In the genomic region with DNA sequence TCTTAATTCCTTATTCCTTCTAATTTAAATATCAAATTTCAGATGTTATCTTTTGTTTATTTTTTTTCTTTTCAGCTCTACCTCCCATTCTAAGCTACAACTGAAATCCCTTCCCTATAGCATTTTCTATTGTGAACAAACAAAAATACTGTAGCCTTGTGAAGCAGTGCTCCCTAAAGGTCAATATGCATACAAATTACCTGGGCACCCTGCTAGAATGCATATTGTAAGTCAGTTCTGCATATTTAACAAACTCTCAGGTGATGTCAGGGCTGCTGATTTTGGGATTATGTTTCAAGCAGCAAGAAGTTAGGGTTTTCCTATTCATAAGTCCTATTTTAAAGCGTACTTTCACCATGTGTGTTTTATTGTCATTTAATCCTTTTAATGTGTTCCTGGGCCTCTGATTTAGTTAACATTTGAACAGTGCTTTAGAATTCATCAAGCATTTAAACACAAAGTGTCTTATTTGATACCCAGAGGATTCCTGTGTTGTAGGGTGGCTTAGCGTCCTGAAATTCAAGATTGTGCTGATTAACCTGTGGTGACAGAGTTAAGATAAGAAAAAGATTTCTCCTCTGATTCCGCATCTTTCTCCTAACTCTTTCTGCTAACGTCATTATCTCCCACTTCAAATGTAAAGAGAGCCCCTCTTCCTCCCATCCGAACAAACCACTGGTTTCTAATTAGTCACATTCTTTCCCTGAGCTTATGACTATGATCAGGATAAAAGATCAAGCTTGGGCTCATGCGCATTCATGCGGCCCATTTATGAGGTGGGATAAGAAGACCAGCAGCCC, we compare ENCODE assay signal across 28 cellular contexts.
"Had no signal": no experiment of that assay in that cellular context is flagged by ENCODE, and none has a peak within 500 bp of the region (broad histone marks: within the 10 kb centered on the region; RNA-seq: fewer than 3 reads in every experiment).

No MANE protein-coding gene starts in this region.

- H3K4me1 Mint-ChIP-seq: activated CD4-positive, alpha-beta T cell treated with anti-CD3 and anti-CD28 coated beads, Interleukin-2, amount 10 ng/mL, durations not matched to agents 7 days and 5 days; activated naive CD4-positive, alpha-beta T cell treated with anti-CD3 and anti-CD28 coated beads, Interleukin-2, amount 10 ng/mL, durations not matched to agents 7 days and 5 days; activated naive CD8-positive, alpha-beta T cell treated with anti-CD3 and anti-CD28 coated beads for 36 hours; T-cell had no signal

- H3K9me3 Mint-ChIP-seq: activated CD4-positive, alpha-beta T cell treated with anti-CD3 and anti-CD28 coated beads, Interleukin-2, amount 10 ng/mL, durations not matched to agents 7 days and 5 days; activated T-cell treated with anti-CD3 and anti-CD28 coated beads, Interleukin-2, amount 50 U/mL, for 4 hours; T-cell had no signal

- H3K4me3 ChIP-seq: MG63, SK-N-MC had no signal

- H3K27me3 ChIP-seq: MG63 had no signal

- H3K27ac Mint-ChIP-seq: activated CD4-positive, alpha-beta memory T cell treated with anti-CD3 and anti-CD28 coated beads for 36 hours; activated CD4-positive, alpha-beta T cell treated with anti-CD3 and anti-CD28 coated beads, Interleukin-2, amount 10 ng/mL, durations not matched to agents 7 days and 5 days; activated naive CD4-positive, alpha-beta T cell treated with anti-CD3 and anti-CD28 coated beads, Interleukin-2, amount 10 ng/mL, durations not matched to agents 7 days and 5 days; activated naive CD8-positive, alpha-beta T cell treated with anti-CD3 and anti-CD28 coated beads for 36 hours; T-cell had no signal

- H3K36me3 ChIP-seq: MG63 had no signal

- H3K9me3 ChIP-seq: MG63 had no signal

- H3K27ac ChIP-seq: KMS-11, SK-N-MC had no signal

- H3K36me3 Mint-ChIP-seq: activated CD4-positive, alpha-beta memory T cell treated with anti-CD3 and anti-CD28 coated beads for 36 hours; activated naive CD4-positive, alpha-beta T cell treated with anti-CD3 and anti-CD28 coated beads, Interleukin-2, amount 10 ng/mL, durations not matched to agents 7 days and 5 days; activated naive CD8-positive, alpha-beta T cell treated with anti-CD3 and anti-CD28 coated beads for 36 hours; T-cell had no signal

- H3K4me3 Mint-ChIP-seq: activated CD4-positive, alpha-beta memory T cell treated with anti-CD3 and anti-CD28 coated beads for 36 hours; activated CD4-positive, alpha-beta T cell treated with anti-CD3 and anti-CD28 coated beads, Interleukin-2, amount 10 ng/mL, durations not matched to agents 7 days and 5 days; activated naive CD4-positive, alpha-beta T cell treated with anti-CD3 and anti-CD28 coated beads, Interleukin-2, amount 10 ng/mL, durations not matched to agents 7 days and 5 days; activated naive CD8-positive, alpha-beta T cell treated with anti-CD3 and anti-CD28 coated beads for 36 hours; activated T-cell treated with anti-CD3 and anti-CD28 coated beads, Interleukin-2, amount 50 U/mL, for 4 hours; T-cell had no signal

- ATAC-seq: activated T-cell treated with anti-CD3 and anti-CD28 coated beads, Interleukin-2, amount 50 U/mL, for 4 hours; Panc1; Right ventricle myocardium inferior; T-cell had no signal

- DNase-seq: activated CD4-positive, alpha-beta memory T cell treated with anti-CD3 and anti-CD28 coated beads for 36 hours; activated CD4-positive, alpha-beta T cell treated with anti-CD3 and anti-CD28 coated beads, Interleukin-2, amount 10 ng/mL, durations not matched to agents 7 days and 5 days; activated CD4-positive, CD25-positive, alpha-beta regulatory T cell; activated CD8-positive, alpha-beta memory T cell treated with anti-CD3 and anti-CD28 coated beads for 24 hours; activated gamma-delta T cell treated with Interleukin-2 at 50 U/mL for 16 hours; activated naive CD4-positive, alpha-beta T cell treated with anti-CD3 and anti-CD28 coated beads, Interleukin-2, amount 10 ng/mL, durations not matched to agents 7 days and 5 days; activated naive CD8-positive, alpha-beta T cell treated with anti-CD3 and anti-CD28 coated beads for 36 hours; activated T-cell treated with anti-CD3 and anti-CD28 coated beads, Interleukin-2, amount 50 U/mL, for 4 hours; cerebellar nuclear complex; MG63; MV-4-11; NCI-H1092 treated with DMSO at 0.1 percent for 48 hours; NCI-H1417 treated with DMSO at 0.1 percent for 48 hours; NCI-H1694; NCI-H2029; NCI-H2171; NCI-H2227 treated with DMSO at 0.1 percent for 48 hours; NCI-H446 treated with DMSO at 0.1 percent for 48 hours; NCI-H524 treated with DMSO at 0.1 percent for 48 hours; NCI-H82; RPMI8226; T-cell; T-helper 2 cell; T1000 had no signal
